In the genomic region with DNA sequence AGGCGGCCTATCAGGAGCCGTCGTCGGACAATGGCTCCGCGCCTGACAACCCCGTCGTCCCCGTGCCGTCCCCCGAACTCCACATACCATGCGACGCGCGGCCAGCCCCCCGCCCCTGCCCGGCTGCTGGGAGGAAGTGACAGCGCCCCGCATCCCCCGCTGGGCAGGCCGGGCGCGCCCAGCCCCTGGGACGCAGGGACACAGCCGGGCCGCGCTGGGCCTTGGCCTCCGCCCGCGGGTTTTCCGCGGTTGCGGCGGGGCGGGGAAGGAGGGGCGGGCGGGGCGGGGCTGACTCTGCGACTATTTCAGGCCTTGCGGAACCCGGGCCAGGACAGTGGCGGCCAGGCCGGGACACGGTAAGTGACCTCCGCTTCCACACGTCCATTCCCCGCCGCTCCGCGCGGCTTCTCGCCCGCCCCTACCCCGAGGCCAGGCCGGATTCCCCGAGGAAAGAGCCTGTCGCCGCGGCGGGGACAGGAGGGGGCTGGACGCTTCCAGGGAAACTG, we compare ENCODE assay signal across 8 cellular contexts. TPM values are rescaled to one million over a fixed set of nuclear protein-coding genes. Genes with fewer than 3 reads are reported as not detected.
DNase-seq lines count a peak whose midpoint lies in the region; ATAC-seq and TF ChIP-seq lines count a peak whose summit lies in the region.

A gene with protein sequence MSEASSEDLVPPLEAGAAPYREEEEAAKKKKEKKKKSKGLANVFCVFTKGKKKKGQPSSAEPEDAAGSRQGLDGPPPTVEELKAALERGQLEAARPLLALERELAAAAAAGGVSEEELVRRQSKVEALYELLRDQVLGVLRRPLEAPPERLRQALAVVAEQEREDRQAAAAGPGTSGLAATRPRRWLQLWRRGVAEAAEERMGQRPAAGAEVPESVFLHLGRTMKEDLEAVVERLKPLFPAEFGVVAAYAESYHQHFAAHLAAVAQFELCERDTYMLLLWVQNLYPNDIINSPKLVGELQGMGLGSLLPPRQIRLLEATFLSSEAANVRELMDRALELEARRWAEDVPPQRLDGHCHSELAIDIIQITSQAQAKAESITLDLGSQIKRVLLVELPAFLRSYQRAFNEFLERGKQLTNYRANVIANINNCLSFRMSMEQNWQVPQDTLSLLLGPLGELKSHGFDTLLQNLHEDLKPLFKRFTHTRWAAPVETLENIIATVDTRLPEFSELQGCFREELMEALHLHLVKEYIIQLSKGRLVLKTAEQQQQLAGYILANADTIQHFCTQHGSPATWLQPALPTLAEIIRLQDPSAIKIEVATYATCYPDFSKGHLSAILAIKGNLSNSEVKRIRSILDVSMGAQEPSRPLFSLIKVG (plus strand): TSS at position 334 of the 506 bp plus-strand sequence. CDS start 2,997 bp downstream, outside the sequence.

- H3K27ac ChIP-seq in brain microvascular endothelial cell (no peak within 1 kb of the TSS), left lung (peak within 1 kb of the TSS; percentile 89 to 98), foreskin keratinocyte (no peak within 1 kb of the TSS)

- intact Hi-C loops in left lung (cut with DNase I), result no loop called here

- no peak for TF ChIP-seq CTCF in AG10803 (conservative IDR thresholded peaks at IDR 0.05; ENCODE audit: low read length)
- TF ChIP-seq CTCF in HFF-Myc (IDR thresholded peaks at IDR 0.05; ENCODE audit: low read depth, low read length, missing control alignments), result no peak
- no peak for TF ChIP-seq CTCF in brain microvascular endothelial cell (IDR thresholded peaks at IDR 0.05; ENCODE audit: low read depth, low read length, missing control alignments)
- no peak for TF ChIP-seq CTCF in left lung (IDR thresholded peaks at IDR 0.05)
- TF ChIP-seq CTCF in subcutaneous adipose tissue (IDR thresholded peaks at IDR 0.05; ENCODE audit: low read depth), result no peak
- no peak for TF ChIP-seq CTCF in foreskin keratinocyte (conservative IDR thresholded peaks at IDR 0.05)

- DNase-seq in AG10803 (ENCODE audit: low read depth) (peak; percentile 44), HFF-Myc (ENCODE audit: extremely low read depth, low read depth) (no peak), brain microvascular endothelial cell (no peak), left lung (peak; percentile 73 to 93), foreskin keratinocyte (no peak), SKM-1 treated with dmso at 0.1 percent for 144 hours (lab: John Stamatoyannopoulos, UW; ENCODE audit: unreplicated experiment) (no peak)
- DNase-seq in activated naive CD4-positive, alpha-beta T cell treated with anti-CD3 and anti-CD28 coated beads, Interleukin-2, amount 50 U/mL, for 16 hours, result no peak

- H3K9me3 ChIP-seq in left lung, result no peaks in the 10 kb centered on the region

- H3K4me3 ChIP-seq in AG10803 (ENCODE audit: low read length), result peak within 1 kb of the TSS; percentile 66
- H3K4me3 ChIP-seq in HFF-Myc (replicated peaks; ENCODE audit: low read depth, low read length), result peak within 1 kb of the TSS; percentile 28
- peak within 1 kb of the TSS; percentile 39 for H3K4me3 ChIP-seq in brain microvascular endothelial cell (ENCODE audit: low read depth, low read length)
- peak within 1 kb of the TSS; percentile 42 to 85 for H3K4me3 ChIP-seq in left lung

- H3K4me1 ChIP-seq in left lung (peaks cover 28 to 97% of the 10 kb centered on the region in 2 donors), foreskin keratinocyte (peaks cover under 1% of the 10 kb centered on the region)

- H3K27me3 ChIP-seq in brain microvascular endothelial cell (replicated peaks), result no peaks in the 10 kb centered on the region
- H3K27me3 ChIP-seq in left lung, result peaks cover 0 to 26% of the 10 kb centered on the region in 2 donors
- H3K27me3 ChIP-seq in foreskin keratinocyte, result peaks cover 61% of the 10 kb centered on the region

- no peaks in the 10 kb centered on the region for H3K36me3 ChIP-seq in brain microvascular endothelial cell (replicated peaks)
- H3K36me3 ChIP-seq in left lung, result peaks cover 0 to 21% of the 10 kb centered on the region in 2 donors

- in situ Hi-C loops in brain microvascular endothelial cell (cut with HindIII; ENCODE audit: low pct_ligation_motif_present, low sequenced_read_pairs), result no loop called here

- ATAC-seq in left lung, result peak; percentile 40
- ATAC-seq in foreskin keratinocyte, result no peak

RNA-seq across cellular contexts. Expression of the gene that starts here (rescaled TPM):
- total RNA-seq in left lung (100 to 1,000 TPM in 1 of 2 donors, 10 to 100 TPM in 1; 76.5 to 237 TPM), subcutaneous adipose tissue (100 to 1,000 TPM in 1 of 4 donors, 10 to 100 TPM in 3; 54.7 to 145 (median 65.4) TPM), foreskin keratinocyte (0.28 and 0.65 TPM in 2 replicates)
- polyA plus RNA-seq in foreskin keratinocyte, result 0.27 and 0.65 TPM in 2 replicates

Comparison
In these comparisons a context has a peak if more than half of its experiments do, and no peak if none do; other contexts are left out.
1. RNA of the gene that starts here (total RNA-seq): 76.5 to 237 TPM in left lung and 54.7 to 145 TPM in subcutaneous adipose tissue; 0.28 to 0.65 TPM in foreskin keratinocyte; every median in the first group is over 10 times any median in the second.
2. DNase-seq: peak in AG10803 (single experiment) and left lung (2 of 2); none in HFF-Myc (single experiment), brain microvascular endothelial cell (single experiment), activated naive CD4-positive, alpha-beta T cell treated with anti-CD3 and anti-CD28 coated beads, Interleukin-2, amount 50 U/mL, for 16 hours (single experiment), foreskin keratinocyte (0 of 2) and SKM-1 treated with dmso at 0.1 percent for 144 hours (single experiment).
3. H3K27ac ChIP-seq: peak in left lung (2 of 2); none in brain microvascular endothelial cell (single experiment) and foreskin keratinocyte (single experiment).
4. Peak in every context shown above with its lines, with median percentiles within 50 percentile points of each other: H3K4me3 ChIP-seq.